ENCODE assay signal across 8 cellular contexts in genomic region chr2:42794271-42795046, GRCh38. TPM values are rescaled to one million over a fixed set of nuclear protein-coding genes. Genes with fewer than 3 reads are reported as not detected.
DNase-seq lines count a peak whose midpoint lies in the region; ATAC-seq and TF ChIP-seq lines count a peak whose summit lies in the region.

No MANE protein-coding gene starts in this region.

- peaks cover 46% of the 10 kb centered on the region for H3K4me1 Mint-ChIP-seq in Caco-2 (ENCODE audit: low read depth, unreplicated experiment)
- peaks cover 7 to 13% of the 10 kb centered on the region in 2 donors for H3K4me1 Mint-ChIP-seq in natural killer cell

- H3K27me3 ChIP-seq in Caco-2 (replicated peaks; ENCODE audit: control insufficient read depth, insufficient read depth, low read length) (no peaks in the 10 kb centered on the region), IMR-90 (ENCODE audit: control insufficient read depth, insufficient read depth, low read length) (peaks cover 18% of the 10 kb centered on the region), fibroblast of lung (ENCODE audit: control insufficient read depth, insufficient read depth, low read length) (peaks cover 16% of the 10 kb centered on the region), parathyroid adenoma (ENCODE audit: control insufficient read depth, insufficient read depth, low read length) (no peaks in the 10 kb centered on the region)

- H2BK5ac ChIP-seq in IMR-90 (ENCODE audit: low read depth, low read length, poor library complexity, severe bottlenecking), result no peak overlapping the region

- H4K20me1 ChIP-seq in IMR-90 (ENCODE audit: insufficient read depth, low read length) (no peaks in the 10 kb centered on the region), fibroblast of lung (ENCODE audit: control insufficient read depth, extremely low read depth, insufficient read depth, low read length) (no peaks in the 10 kb centered on the region)

- H2BK120ac ChIP-seq in IMR-90 (ENCODE audit: low read depth, low read length), result peak overlapping the region; percentile 74

- H3K27ac Mint-ChIP-seq in Caco-2 (ENCODE audit: unreplicated experiment) (peak overlapping the region; percentile 82), natural killer cell (no peak overlapping the region)

- no peak overlapping the region; the same call in 1 of the 2 replicates for H4K91ac ChIP-seq in IMR-90 (ENCODE audit: insufficient read depth, low read depth, low read length)

- ATAC-seq in IMR-90 (ENCODE audit: low read depth), result no peak
- ATAC-seq in GM19395 (IDR thresholded peaks at IDR 0.05; ENCODE audit: unreplicated experiment), result no peak
- ATAC-seq in GM18909 (IDR thresholded peaks at IDR 0.05; ENCODE audit: poor library complexity, unreplicated experiment), result no peak
- ATAC-seq in HG02840 (IDR thresholded peaks at IDR 0.05; ENCODE audit: low FRiP score, unreplicated experiment), result no peak
- ATAC-seq in natural killer cell, result no peak

- H2BK15ac ChIP-seq in IMR-90 (ENCODE audit: low read depth, low read length), result no peak overlapping the region

- H3K36me3 Mint-ChIP-seq in Caco-2 (ENCODE audit: insufficient read depth, unreplicated experiment), result peaks cover 36% of the 10 kb centered on the region
- peaks cover 7% of the 10 kb centered on the region for H3K36me3 Mint-ChIP-seq in natural killer cell

- BruUV-seq in Caco-2 (replicated peaks; lab: Mats Ljungman, UMichigan), result no TSS peak
- BruUV-seq in IMR-90 (replicated peaks; lab: Mats Ljungman, UMichigan), result no TSS peak

- H3K4me3 Mint-ChIP-seq in Caco-2 (ENCODE audit: unreplicated experiment) (peak overlapping the region; percentile 79), natural killer cell (no peak overlapping the region)

- H3K14ac ChIP-seq in IMR-90 (replicated peaks; ENCODE audit: low read depth, low read length), result no peak overlapping the region

- H3K56ac ChIP-seq in IMR-90 (ENCODE audit: extremely low read depth, insufficient read depth, low read length), result no peak overlapping the region

- peaks cover 4% of the 10 kb centered on the region for H3K4me1 ChIP-seq in Caco-2
- peaks cover 6% of the 10 kb centered on the region for H3K4me1 ChIP-seq in IMR-90 (ENCODE audit: control insufficient read depth, insufficient read depth, low read length)
- H3K4me1 ChIP-seq in fibroblast of lung (ENCODE audit: control insufficient read depth, extremely low read depth, insufficient read depth, low read length), result no peaks in the 10 kb centered on the region
- no peaks in the 10 kb centered on the region for H3K4me1 ChIP-seq in parathyroid adenoma

- H3K9me3 Mint-ChIP-seq in Caco-2 (ENCODE audit: unreplicated experiment) (no peaks in the 10 kb centered on the region), natural killer cell (no peaks in the 10 kb centered on the region)

- no peak overlapping the region for H4K5ac ChIP-seq in IMR-90 (ENCODE audit: low read depth, low read length)

- H3K79me2 ChIP-seq in fibroblast of lung (ENCODE audit: control insufficient read depth, insufficient read depth, low read length) (no peaks in the 10 kb centered on the region), parathyroid adenoma (no peaks in the 10 kb centered on the region)

- 67% methylated on average over 2 of the region's 8 CpGs; no CpG with 5 or more reads in 1 of the 2 experiments for WGBS in IMR-90 (ENCODE audit: extremely low coverage in 2 of 2, insufficient read length in 1 of 2), 2 experiments

- no peak for TF ChIP-seq POLR2A in IMR-90 (IDR thresholded peaks at IDR 0.05; ENCODE audit: low read depth, low read length)

- H3K79me1 ChIP-seq in IMR-90 (ENCODE audit: low read depth in 1 of 2, low read length in 2 of 2), result no peaks in the 10 kb centered on the region

- H3K18ac ChIP-seq in IMR-90 (ENCODE audit: low read depth, low read length), result peak overlapping the region; percentile 70

- dilution Hi-C loops in IMR-90 (cut with HindIII; ENCODE audit: low sequenced_read_pairs, unreplicated experiment), result no loop called here

- no peak overlapping the region for H4K8ac ChIP-seq in IMR-90 (ENCODE audit: low read depth in 2 of 2, low read length in 2 of 2)

- TF ChIP-seq RAD21 in IMR-90 (IDR thresholded peaks at IDR 0.05; ENCODE audit: low read length), result no peak

- DNase-seq in Caco-2, result peak; percentile 76 to 78
- no peak for DNase-seq in IMR-90
- peak in 1 of 2 donors; percentile 38 for DNase-seq in fibroblast of lung (ENCODE audit: low read depth in 2 of 2)
- DNase-seq in natural killer cell, result no peak

- H3K9ac ChIP-seq in IMR-90 (ENCODE audit: low read depth, low read length) (no peak overlapping the region), fibroblast of lung (ENCODE audit: insufficient read depth, low read length) (no peak overlapping the region), parathyroid adenoma (no peak overlapping the region)

- H3K4me2 ChIP-seq in IMR-90 (ENCODE audit: low read depth, low read length) (no peak overlapping the region), fibroblast of lung (ENCODE audit: extremely low read depth, insufficient read depth, low read length) (no peak overlapping the region), parathyroid adenoma (ENCODE audit: low read length) (no peak overlapping the region)

- no peak overlapping the region for H3K4ac ChIP-seq in IMR-90 (ENCODE audit: low read depth, low read length)

- H2AFZ ChIP-seq in IMR-90 (replicated peaks; ENCODE audit: low read length, poor library complexity) (peak overlapping the region; percentile 39), fibroblast of lung (ENCODE audit: low read length) (no peak overlapping the region), parathyroid adenoma (peak overlapping the region; percentile 25)

- peaks cover 1% of the 10 kb centered on the region; the same call in 1 of the 2 replicates for H3K36me3 ChIP-seq in Caco-2 (ENCODE audit: control insufficient read depth, insufficient read depth, low read length)
- H3K36me3 ChIP-seq in IMR-90 (ENCODE audit: control insufficient read depth, insufficient read depth, low read length), result no peaks in the 10 kb centered on the region
- no peaks in the 10 kb centered on the region for H3K36me3 ChIP-seq in fibroblast of lung (ENCODE audit: control insufficient read depth, insufficient read depth, low read length)
- H3K36me3 ChIP-seq in parathyroid adenoma (ENCODE audit: control insufficient read depth, insufficient read depth, low read length), result no peaks in the 10 kb centered on the region

- H3K9me3 ChIP-seq in Caco-2, result no peaks in the 10 kb centered on the region
- H3K9me3 ChIP-seq in IMR-90 (ENCODE audit: control insufficient read depth, insufficient read depth, low read length), result peaks cover 11% of the 10 kb centered on the region
- no peaks in the 10 kb centered on the region for H3K9me3 ChIP-seq in fibroblast of lung (ENCODE audit: control insufficient read depth, insufficient read depth, low read depth, low read length)
- no peaks in the 10 kb centered on the region for H3K9me3 ChIP-seq in parathyroid adenoma (ENCODE audit: control insufficient read depth, low read length)

- peak overlapping the region; percentile 87 for H3K4me3 ChIP-seq in Caco-2 (ENCODE audit: low read depth, low read length)
- H3K4me3 ChIP-seq in IMR-90 (ENCODE audit: insufficient read depth, low read depth, low read length), result no peak overlapping the region
- H3K4me3 ChIP-seq in fibroblast of lung (replicated peaks in 1 of 4; ENCODE audit: control extremely low read depth in 1 of 4, insufficient read depth in 1 of 4, low read depth in 3 of 4, low read length in 4 of 4), result no peak overlapping the region
- no peak overlapping the region for H3K4me3 ChIP-seq in parathyroid adenoma (ENCODE audit: low read depth, low read length)

- H3K27ac ChIP-seq in IMR-90 (ENCODE audit: insufficient read depth, low read length) (no peak overlapping the region), fibroblast of lung (ENCODE audit: insufficient read depth, low read length) (no peak overlapping the region), parathyroid adenoma (no peak overlapping the region)

- H2AK9ac ChIP-seq in IMR-90 (replicated peaks; ENCODE audit: low read depth, low read length, poor library complexity), result no peak overlapping the region

- H3K23ac ChIP-seq in IMR-90 (ENCODE audit: low read depth, low read length), result no peak overlapping the region

- TF ChIP-seq CTCF in Caco-2 (IDR thresholded peaks at IDR 0.05; ENCODE audit: insufficient read depth in 1 of 2, low read depth in 1 of 2, low read length in 1 of 2, severe bottlenecking in 1 of 2, unreplicated experiment in 1 of 2) (peak; percentile 52 to 82), IMR-90 (conservative IDR thresholded peaks at IDR 0.05; ENCODE audit: low read depth, low read length) (no peak), fibroblast of lung (conservative IDR thresholded peaks at IDR 0.05 in 1 of 2, IDR thresholded peaks at IDR 0.05 in 1 of 2; ENCODE audit: low read depth in 1 of 2, low read length in 2 of 2) (peak; percentile 14 to 60), parathyroid adenoma (IDR thresholded peaks at IDR 0.05) (peak; percentile 12), natural killer cell (IDR thresholded peaks at IDR 0.05) (no peak)

- H3K27me3 Mint-ChIP-seq in Caco-2 (ENCODE audit: insufficient read depth, unreplicated experiment) (no peaks in the 10 kb centered on the region), natural killer cell (ENCODE audit: low read depth in 2 of 2) (peaks cover 50 to 62% of the 10 kb centered on the region in 2 donors)

- H3K9me1 ChIP-seq in IMR-90 (ENCODE audit: insufficient read depth, low read length), result no peaks in the 10 kb centered on the region

- CTCF ChIA-PET in Caco-2 (lab: Charles Lee), result interaction anchor here (0.6 to 3.4 kb wide), 5 partner anchors 15 to 307 kb away, joined by 4 to 33 read pairs (median 5); no protein-coding TSS in a partner anchor
- CTCF ChIA-PET in IMR-90 (lab: Yijun Ruan, JAX), result no interaction called here

- intact Hi-C loops in Caco-2 (cut with micrococcal nuclease; ENCODE audit: unreplicated experiment), result loop anchor here (1.0 kb wide), 2 partner anchors 13 to 15 kb away; no protein-coding TSS in a partner anchor
- intact Hi-C loops in IMR-90 (cut with micrococcal nuclease), result no loop called here
- intact Hi-C loops in natural killer cell (cut with micrococcal nuclease), result no loop called here

- H2AK5ac ChIP-seq in IMR-90 (ENCODE audit: low read depth, low read length), result peak overlapping the region; percentile 3; the same call in 1 of the 2 replicates

- POLR2A ChIA-PET in Caco-2 (lab: Charles Lee), result interaction anchor here (0.6 to 1.1 kb wide), 2 partner anchors 16 to 1617 kb away, joined by 4 to 6 read pairs; no protein-coding TSS in a partner anchor
- POLR2A ChIA-PET in IMR-90 (lab: Charles Lee; ENCODE audit: unreplicated experiment), result no interaction called here

- peak overlapping the region; percentile 55; the same call in 1 of the 2 replicates for H2BK20ac ChIP-seq in IMR-90 (ENCODE audit: low read depth, low read length)

- in situ Hi-C loops in IMR-90 (cut with MboI; ENCODE audit: low sequenced_read_pairs), result no loop called here

RNA-seq across cellular contexts. Expression of gene HAAO, which starts 2.1 kb away (rescaled TPM):
- 44.1 and 47.5 TPM in 2 replicates for total RNA-seq in Caco-2 (2022)
- 0.18 TPM in 1 of 2 replicates, not detected in the other for total RNA-seq in IMR-90 (2012; rRNA removed)
- polyA plus RNA-seq in IMR-90 (2012; rRNA removed), result 0.05 and 0.09 TPM in 2 replicates
- 0.10 TPM in 1 of 2 replicates, not detected in the other for polyA plus RNA-seq in IMR-90 (2012; cell fraction: cytosol; rRNA removed)
- polyA plus RNA-seq in IMR-90 (2012; cell fraction: nucleus; rRNA removed; ENCODE audit: low replicate concordance), result 0.18 and 0.31 TPM in 2 replicates
- 2.8 and 4.1 TPM in 2 replicates for total RNA-seq in fibroblast of lung
- polyA plus RNA-seq in fibroblast of lung, result 0.58 and 0.88 TPM in 2 replicates
- polyA plus RNA-seq in fibroblast of lung (2012), result 1.0 and 1.2 TPM in 2 replicates
- polyA minus RNA-seq in fibroblast of lung (ENCODE audit: low replicate concordance), result 2.9 TPM in 1 of 2 replicates, not detected in the other
- total RNA-seq in natural killer cell, result 1 to 10 TPM in 1 of 3 donors, under 1 TPM in 2; 0.35 to 1.3 (median 0.68) TPM

RNA-seq across cellular contexts. Expression of gene OXER1, which starts 30.5 kb away (rescaled TPM):
- 10.9 and 11.0 TPM in 2 replicates for total RNA-seq in Caco-2 (2022)
- total RNA-seq in IMR-90 (2012; rRNA removed), result not detected in 2 replicates
- not detected in 2 replicates for polyA plus RNA-seq in IMR-90 (2012; rRNA removed)
- polyA plus RNA-seq in IMR-90 (2012; cell fraction: cytosol; rRNA removed), result not detected in 2 replicates
- 0.03 and 0.08 TPM in 2 replicates for polyA plus RNA-seq in IMR-90 (2012; cell fraction: nucleus; rRNA removed; ENCODE audit: low replicate concordance)
- 0.17 and 0.26 TPM in 2 replicates for total RNA-seq in fibroblast of lung
- 0.03 TPM in 1 of 2 replicates, not detected in the other for polyA plus RNA-seq in fibroblast of lung
- polyA plus RNA-seq in fibroblast of lung (2012), result not detected in 2 replicates
- polyA minus RNA-seq in fibroblast of lung (ENCODE audit: low replicate concordance), result not detected in 2 replicates
- 1 to 10 TPM in 1 of 3 donors, under 1 TPM in 2; 0.19 to 2.7 (median 0.41) TPM for total RNA-seq in natural killer cell

Comparison
In these comparisons a context has a peak if more than half of its experiments do, and no peak if none do; other contexts are left out.
1. DNase-seq: peak in Caco-2 (2 of 2); none in IMR-90 (single experiment) and natural killer cell (single experiment).
2. CTCF ChIP-seq: peak in Caco-2 (2 of 2), fibroblast of lung (2 of 2) and parathyroid adenoma (single experiment); none in IMR-90 (single experiment) and natural killer cell (single experiment).